13 cellular contexts compared by ENCODE assay signal in genomic region chr11:122814401-122814800, GRCh38. TPM values are rescaled to one million over a fixed set of nuclear protein-coding genes. Genes with fewer than 3 reads are reported as not detected.
DNase-seq lines count a peak whose midpoint lies in the region; ATAC-seq and TF ChIP-seq lines count a peak whose summit lies in the region.
"Had no signal": no experiment of that assay in that cellular context is flagged by ENCODE, and none has a peak within 500 bp of the region (broad histone marks: within the 10 kb centered on the region; RNA-seq: fewer than 3 reads in every experiment).

No MANE protein-coding gene starts in this region.

- TF ChIP-seq CTCF in DND-41 (IDR thresholded peaks at IDR 0.05; ENCODE audit: borderline replicate concordance, extremely low read depth, low read length, poor library complexity, severe bottlenecking) (peak; percentile 12), GM20000 (IDR thresholded peaks at IDR 0.05; ENCODE audit: extremely low read depth, missing control alignments) (no peak), WERI-Rb-1 (IDR thresholded peaks at IDR 0.05; ENCODE audit: low read depth, low read length) (peak; percentile 35; the same call in 1 of the 2 replicates), lower lobe of right lung (IDR thresholded peaks at IDR 0.05) (peak; percentile 9)

- peaks cover 7% of the 10 kb centered on the region for H3K9me3 ChIP-seq in DND-41 (ENCODE audit: insufficient read depth, low read length, severe bottlenecking)
- no peaks in the 10 kb centered on the region for H3K9me3 ChIP-seq in WERI-Rb-1 (ENCODE audit: severe bottlenecking)
- no peaks in the 10 kb centered on the region for H3K9me3 ChIP-seq in lower lobe of right lung

- H3K36me3 ChIP-seq in DND-41 (ENCODE audit: insufficient read depth, low read length) = peaks cover 23% of the 10 kb centered on the region
- no peaks in the 10 kb centered on the region for H3K36me3 ChIP-seq in WERI-Rb-1
- H3K36me3 ChIP-seq in lower lobe of right lung = peaks cover 10% of the 10 kb centered on the region

- H3K79me2 ChIP-seq in DND-41 (ENCODE audit: insufficient read depth, low read length) = no peaks in the 10 kb centered on the region
- H3K79me2 ChIP-seq: parathyroid adenoma had no signal

- no peak overlapping the region for H3K4me2 ChIP-seq in DND-41 (ENCODE audit: insufficient read depth, low read length)

- H3K27ac ChIP-seq in DND-41 (ENCODE audit: low read length) (no peak overlapping the region), WERI-Rb-1 (no peak overlapping the region), lower lobe of right lung (no peak overlapping the region)
- H3K27ac ChIP-seq: parathyroid adenoma had no signal

- H3K27me3 ChIP-seq in DND-41 (ENCODE audit: insufficient read depth, low read length, poor library complexity) (no peaks in the 10 kb centered on the region), WERI-Rb-1 (ENCODE audit: insufficient read depth, low read depth, severe bottlenecking) (peaks cover 42% of the 10 kb centered on the region), lower lobe of right lung (ENCODE audit: low read depth) (no peaks in the 10 kb centered on the region)
- H3K27me3 ChIP-seq: heart left ventricle had no signal

- H3K4me3 ChIP-seq in DND-41 (ENCODE audit: low read depth in 1 of 2, low read length in 2 of 2) (no peak overlapping the region), WERI-Rb-1 (ENCODE audit: low read depth, low read length) (no peak overlapping the region), lower lobe of right lung (no peak overlapping the region)
- H3K4me3 ChIP-seq: heart left ventricle had no signal

- DNase-seq in DND-41 (no peak), GM20000 (ENCODE audit: low spot score) (peak; percentile 15), WERI-Rb-1 (no peak), lower lobe of right lung (no peak), NCI-H226 (no peak)
- no peak for DNase-seq in stimulated activated CD4-positive, alpha-beta T cell treated with anti-CD3 and anti-CD28 coated beads, Interleukin-4, amount 100 ng/mL, for 24 hours
- DNase-seq: effector CD4-positive, alpha-beta T cell; heart left ventricle; NCI-H1048; stimulated activated CD4-positive, alpha-beta T cell treated with anti-CD3 and anti-CD28 coated beads, Interleukin-2, amount 100 ng/mL, for 24 hours; T-helper 1 cell had no signal

- intact Hi-C loops in lower lobe of right lung (cut with DNase I) = no loop called here

- H3K4me1 ChIP-seq in DND-41 (ENCODE audit: insufficient read depth, low read length) (no peaks in the 10 kb centered on the region), lower lobe of right lung (peaks cover 14% of the 10 kb centered on the region)

- no peaks in the 10 kb centered on the region for H4K20me1 ChIP-seq in DND-41 (ENCODE audit: insufficient read depth, low read length)

- H2AFZ ChIP-seq in DND-41 (ENCODE audit: low read depth, low read length) = no peak overlapping the region
- H2AFZ ChIP-seq: parathyroid adenoma had no signal

- no peak overlapping the region for H3K9ac ChIP-seq in DND-41 (ENCODE audit: low read depth, low read length)
- H3K9ac ChIP-seq: parathyroid adenoma had no signal

- ATAC-seq in DND-41 (ENCODE audit: insufficient read depth, low read depth) (no peak), lower lobe of right lung (no peak), HG03196 (IDR thresholded peaks at IDR 0.05; ENCODE audit: unreplicated experiment) (no peak)

RNA-seq across cellular contexts. Expression of gene CRTAM, which starts 23.9 kb away (rescaled TPM):
- 11.1 TPM for total RNA-seq in lower lobe of right lung
